Comparison of ENCODE assay signal across 1 cellular context in genomic region chr17:49191917-49192741, GRCh38.
TF ChIP-seq lines count a peak whose summit lies in the region.

No MANE protein-coding gene starts in this region.

TF ChIP-seq in HEK293, 187 proteins besides CTCF, POLR2A, EP300 and RAD21 (continued from another document and continues in another):
- TF ChIP-seq, protein P1, sequence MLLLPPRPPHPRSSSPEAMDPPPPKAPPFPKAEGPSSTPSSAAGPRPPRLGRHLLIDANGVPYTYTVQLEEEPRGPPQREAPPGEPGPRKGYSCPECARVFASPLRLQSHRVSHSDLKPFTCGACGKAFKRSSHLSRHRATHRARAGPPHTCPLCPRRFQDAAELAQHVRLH (tag by site-specific recombination; IDR thresholded peaks at IDR 0.05): peak; percentile 78
- no peak; the same call in 1 of the 2 replicates for TF ChIP-seq TRIM28 (IDR thresholded peaks at IDR 0.05; ENCODE audit: borderline replicate concordance, low read length)
- no peak for TF ChIP-seq ZNF350 (tag by site-specific recombination; IDR thresholded peaks at IDR 0.05)
- TF ChIP-seq ZNF544 (tag by site-specific recombination; IDR thresholded peaks at IDR 0.05): no peak
- peak; percentile 40; the same call in 1 of the 2 replicates for TF ChIP-seq ZBTB44 (tag by site-specific recombination; IDR thresholded peaks at IDR 0.05)
- TF ChIP-seq REPIN1 (tag by site-specific recombination; IDR thresholded peaks at IDR 0.05; ENCODE audit: low read depth): 0 out of 2 replicates have a peak, but pooled peaks have one; percentile 16
- no peak for TF ChIP-seq ZNF776 (tag by site-specific recombination; IDR thresholded peaks at IDR 0.05; ENCODE audit: borderline replicate concordance)
- peak; percentile 84 for TF ChIP-seq ZNF660 (tag by site-specific recombination; IDR thresholded peaks at IDR 0.05)
- TF ChIP-seq ZNF555 (tag by site-specific recombination; conservative IDR thresholded peaks at IDR 0.05): no peak
- no peak for TF ChIP-seq ZNF416 (tag by site-specific recombination; IDR thresholded peaks at IDR 0.05)
- peak; percentile 72 for TF ChIP-seq ZXDB (tag by site-specific recombination; IDR thresholded peaks at IDR 0.05)
- TF ChIP-seq, protein P2, sequence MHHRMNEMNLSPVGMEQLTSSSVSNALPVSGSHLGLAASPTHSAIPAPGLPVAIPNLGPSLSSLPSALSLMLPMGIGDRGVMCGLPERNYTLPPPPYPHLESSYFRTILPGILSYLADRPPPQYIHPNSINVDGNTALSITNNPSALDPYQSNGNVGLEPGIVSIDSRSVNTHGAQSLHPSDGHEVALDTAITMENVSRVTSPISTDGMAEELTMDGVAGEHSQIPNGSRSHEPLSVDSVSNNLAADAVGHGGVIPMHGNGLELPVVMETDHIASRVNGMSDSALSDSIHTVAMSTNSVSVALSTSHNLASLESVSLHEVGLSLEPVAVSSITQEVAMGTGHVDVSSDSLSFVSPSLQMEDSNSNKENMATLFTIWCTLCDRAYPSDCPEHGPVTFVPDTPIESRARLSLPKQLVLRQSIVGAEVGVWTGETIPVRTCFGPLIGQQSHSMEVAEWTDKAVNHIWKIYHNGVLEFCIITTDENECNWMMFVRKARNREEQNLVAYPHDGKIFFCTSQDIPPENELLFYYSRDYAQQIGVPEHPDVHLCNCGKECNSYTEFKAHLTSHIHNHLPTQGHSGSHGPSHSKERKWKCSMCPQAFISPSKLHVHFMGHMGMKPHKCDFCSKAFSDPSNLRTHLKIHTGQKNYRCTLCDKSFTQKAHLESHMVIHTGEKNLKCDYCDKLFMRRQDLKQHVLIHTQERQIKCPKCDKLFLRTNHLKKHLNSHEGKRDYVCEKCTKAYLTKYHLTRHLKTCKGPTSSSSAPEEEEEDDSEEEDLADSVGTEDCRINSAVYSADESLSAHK (tag by site-specific recombination; IDR thresholded peaks at IDR 0.05): peak; percentile 50; the same call in 1 of the 2 replicates
- no peak for TF ChIP-seq ZNF18 (tag by site-specific recombination; IDR thresholded peaks at IDR 0.05)
- no peak for TF ChIP-seq ZNF223 (tag by site-specific recombination; IDR thresholded peaks at IDR 0.05)
- TF ChIP-seq, protein P3, sequence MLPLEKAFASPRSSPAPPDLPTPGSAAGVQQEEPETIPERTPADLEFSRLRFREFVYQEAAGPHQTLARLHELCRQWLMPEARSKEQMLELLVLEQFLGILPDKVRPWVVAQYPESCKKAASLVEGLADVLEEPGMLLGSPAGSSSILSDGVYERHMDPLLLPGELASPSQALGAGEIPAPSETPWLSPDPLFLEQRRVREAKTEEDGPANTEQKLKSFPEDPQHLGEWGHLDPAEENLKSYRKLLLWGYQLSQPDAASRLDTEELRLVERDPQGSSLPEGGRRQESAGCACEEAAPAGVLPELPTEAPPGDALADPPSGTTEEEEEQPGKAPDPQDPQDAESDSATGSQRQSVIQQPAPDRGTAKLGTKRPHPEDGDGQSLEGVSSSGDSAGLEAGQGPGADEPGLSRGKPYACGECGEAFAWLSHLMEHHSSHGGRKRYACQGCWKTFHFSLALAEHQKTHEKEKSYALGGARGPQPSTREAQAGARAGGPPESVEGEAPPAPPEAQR (tag by site-specific recombination; IDR thresholded peaks at IDR 0.05): peak; percentile 75
- no peak; the same call in none of the 2 replicates for TF ChIP-seq ZSCAN4 (tag by site-specific recombination; IDR thresholded peaks at IDR 0.05)
- TF ChIP-seq GLIS1 (tag by site-specific recombination; IDR thresholded peaks at IDR 0.05): peak; percentile 40; the same call in 1 of the 2 replicates
- peak; percentile 91 for TF ChIP-seq ZNF148 (tag by site-specific recombination; IDR thresholded peaks at IDR 0.05; ENCODE audit: borderline replicate concordance)
- TF ChIP-seq, protein P4, sequence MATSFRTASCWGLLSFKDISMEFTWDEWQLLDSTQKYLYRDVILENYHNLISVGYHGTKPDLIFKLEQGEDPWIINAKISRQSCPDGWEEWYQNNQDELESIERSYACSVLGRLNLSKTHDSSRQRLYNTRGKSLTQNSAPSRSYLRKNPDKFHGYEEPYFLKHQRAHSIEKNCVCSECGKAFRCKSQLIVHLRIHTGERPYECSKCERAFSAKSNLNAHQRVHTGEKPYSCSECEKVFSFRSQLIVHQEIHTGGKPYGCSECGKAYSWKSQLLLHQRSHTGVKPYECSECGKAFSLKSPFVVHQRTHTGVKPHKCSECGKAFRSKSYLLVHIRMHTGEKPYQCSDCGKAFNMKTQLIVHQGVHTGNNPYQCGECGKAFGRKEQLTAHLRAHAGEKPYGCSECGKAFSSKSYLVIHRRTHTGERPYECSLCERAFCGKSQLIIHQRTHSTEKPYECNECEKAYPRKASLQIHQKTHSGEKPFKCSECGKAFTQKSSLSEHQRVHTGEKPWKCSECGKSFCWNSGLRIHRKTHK (tag by site-specific recombination; IDR thresholded peaks at IDR 0.05): no peak
- no peak for TF ChIP-seq ZFP41 (tag by site-specific recombination; IDR thresholded peaks at IDR 0.05; ENCODE audit: borderline replicate concordance)
- peak; percentile 86 for TF ChIP-seq ZSCAN30 (tag by site-specific recombination; IDR thresholded peaks at IDR 0.05)
- no peak for TF ChIP-seq ZNF548 (tag by site-specific recombination; IDR thresholded peaks at IDR 0.05)
- TF ChIP-seq ZNF426 (tag by site-specific recombination; IDR thresholded peaks at IDR 0.05): no peak
- no peak for TF ChIP-seq ZNF292 (tag by site-specific recombination; IDR thresholded peaks at IDR 0.05; ENCODE audit: borderline replicate concordance, low read depth)
- no peak for TF ChIP-seq ZNF157 (tag by site-specific recombination; IDR thresholded peaks at IDR 0.05)
- TF ChIP-seq ZBTB21 (tag by site-specific recombination; IDR thresholded peaks at IDR 0.05): peak; percentile 34
- no peak for TF ChIP-seq ZNF280C (tag by site-specific recombination; IDR thresholded peaks at IDR 0.05)
- TF ChIP-seq, protein P5, sequence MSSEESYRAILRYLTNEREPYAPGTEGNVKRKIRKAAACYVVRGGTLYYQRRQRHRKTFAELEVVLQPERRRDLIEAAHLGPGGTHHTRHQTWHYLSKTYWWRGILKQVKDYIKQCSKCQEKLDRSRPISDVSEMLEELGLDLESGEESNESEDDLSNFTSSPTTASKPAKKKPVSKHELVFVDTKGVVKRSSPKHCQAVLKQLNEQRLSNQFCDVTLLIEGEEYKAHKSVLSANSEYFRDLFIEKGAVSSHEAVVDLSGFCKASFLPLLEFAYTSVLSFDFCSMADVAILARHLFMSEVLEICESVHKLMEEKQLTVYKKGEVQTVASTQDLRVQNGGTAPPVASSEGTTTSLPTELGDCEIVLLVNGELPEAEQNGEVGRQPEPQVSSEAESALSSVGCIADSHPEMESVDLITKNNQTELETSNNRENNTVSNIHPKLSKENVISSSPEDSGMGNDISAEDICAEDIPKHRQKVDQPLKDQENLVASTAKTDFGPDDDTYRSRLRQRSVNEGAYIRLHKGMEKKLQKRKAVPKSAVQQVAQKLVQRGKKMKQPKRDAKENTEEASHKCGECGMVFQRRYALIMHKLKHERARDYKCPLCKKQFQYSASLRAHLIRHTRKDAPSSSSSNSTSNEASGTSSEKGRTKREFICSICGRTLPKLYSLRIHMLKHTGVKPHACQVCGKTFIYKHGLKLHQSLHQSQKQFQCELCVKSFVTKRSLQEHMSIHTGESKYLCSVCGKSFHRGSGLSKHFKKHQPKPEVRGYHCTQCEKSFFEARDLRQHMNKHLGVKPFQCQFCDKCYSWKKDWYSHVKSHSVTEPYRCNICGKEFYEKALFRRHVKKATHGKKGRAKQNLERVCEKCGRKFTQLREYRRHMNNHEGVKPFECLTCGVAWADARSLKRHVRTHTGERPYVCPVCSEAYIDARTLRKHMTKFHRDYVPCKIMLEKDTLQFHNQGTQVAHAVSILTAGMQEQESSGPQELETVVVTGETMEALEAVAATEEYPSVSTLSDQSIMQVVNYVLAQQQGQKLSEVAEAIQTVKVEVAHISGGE (tag by site-specific recombination; conservative IDR thresholded peaks at IDR 0.05; ENCODE audit: low read depth): peak; percentile 74
- peak; percentile 96 for TF ChIP-seq ZNF600 (tag by site-specific recombination; IDR thresholded peaks at IDR 0.05)
- no peak for TF ChIP-seq ZNF658 (tag by site-specific recombination; IDR thresholded peaks at IDR 0.05)
- 0 out of 2 replicates have a peak, but pooled peaks have one; percentile 21 for TF ChIP-seq ZFP3 (tag by site-specific recombination; IDR thresholded peaks at IDR 0.05; ENCODE audit: low read depth)
- TF ChIP-seq YY1 (tag by site-specific recombination; IDR thresholded peaks at IDR 0.05): peak; percentile 71
- no peak for TF ChIP-seq ZNF362 (tag by site-specific recombination; IDR thresholded peaks at IDR 0.05)
- TF ChIP-seq ZNF16 (tag by site-specific recombination; IDR thresholded peaks at IDR 0.05; ENCODE audit: low read depth): no peak
- TF ChIP-seq, protein P6, sequence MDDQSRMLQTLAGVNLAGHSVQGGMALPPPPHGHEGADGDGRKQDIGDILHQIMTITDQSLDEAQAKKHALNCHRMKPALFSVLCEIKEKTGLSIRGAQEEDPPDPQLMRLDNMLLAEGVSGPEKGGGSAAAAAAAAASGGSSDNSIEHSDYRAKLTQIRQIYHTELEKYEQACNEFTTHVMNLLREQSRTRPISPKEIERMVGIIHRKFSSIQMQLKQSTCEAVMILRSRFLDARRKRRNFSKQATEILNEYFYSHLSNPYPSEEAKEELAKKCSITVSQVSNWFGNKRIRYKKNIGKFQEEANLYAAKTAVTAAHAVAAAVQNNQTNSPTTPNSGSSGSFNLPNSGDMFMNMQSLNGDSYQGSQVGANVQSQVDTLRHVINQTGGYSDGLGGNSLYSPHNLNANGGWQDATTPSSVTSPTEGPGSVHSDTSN (CRISPR knock-in tag; IDR thresholded peaks at IDR 0.05): peak; percentile 38; the same call in 1 of the 2 replicates
- TF ChIP-seq KLF9 (tag by site-specific recombination; IDR thresholded peaks at IDR 0.05; ENCODE audit: low read depth): no peak; the same call in 1 of the 2 replicates
